In the genomic region with DNA sequence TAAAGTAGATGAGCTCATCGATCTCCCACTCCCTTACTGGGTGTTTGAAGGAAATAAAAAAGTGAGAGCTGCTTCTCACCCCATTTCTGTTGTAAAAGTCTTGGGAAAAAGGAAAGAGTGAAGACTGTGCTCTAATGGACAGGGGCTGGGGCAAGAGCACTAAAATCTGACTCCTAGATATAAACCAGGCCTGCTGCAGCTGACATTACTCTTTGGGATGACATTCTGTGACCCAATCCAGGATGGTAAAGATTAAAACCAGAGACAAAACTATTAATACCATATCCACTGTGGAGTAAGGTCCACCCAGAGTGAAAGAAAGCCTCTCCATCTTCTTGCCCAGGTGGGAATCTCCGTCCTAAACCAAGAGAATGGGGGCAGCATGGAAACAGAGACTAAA, we compare ENCODE assay signal across 27 cellular contexts. TPM values are rescaled to one million over a fixed set of nuclear protein-coding genes. Genes with fewer than 3 reads are reported as not detected.
"Had no signal": no experiment of that assay in that cellular context is flagged by ENCODE, and none has a peak within 500 bp of the region (broad histone marks: within the 10 kb centered on the region; RNA-seq: fewer than 3 reads in every experiment).

No MANE protein-coding gene starts in this region.

- H3K27me3 ChIP-seq: colonic mucosa, esophagus muscularis mucosa, foreskin keratinocyte, gastrocnemius medialis, gastroesophageal sphincter had no signal

- H3K36me3 ChIP-seq: colonic mucosa, esophagus muscularis mucosa, esophagus squamous epithelium, gastrocnemius medialis, gastroesophageal sphincter had no signal

- H3K4me3 ChIP-seq: colonic mucosa, coronary artery, dorsolateral prefrontal cortex, esophagus muscularis mucosa, esophagus squamous epithelium, gastrocnemius medialis, gastroesophageal sphincter, heart left ventricle, heart right ventricle had no signal

- DNase-seq: colonic mucosa; cortex of kidney; dermis blood vessel endothelial cell; dorsolateral prefrontal cortex; effector CD4-positive, alpha-beta T cell; effector CD8-positive, alpha-beta T cell; effector memory CD4-positive, alpha-beta T cell; effector memory CD8-positive, alpha-beta T cell; endodermal cell; erythroblast; esophagus squamous epithelium; foreskin fibroblast; foreskin keratinocyte; foreskin melanocyte; gastrocnemius medialis; glutamatergic neuron; head of caudate nucleus; heart left ventricle; heart right ventricle had no signal

- H3K4me1 ChIP-seq: colonic mucosa, esophagus muscularis mucosa, esophagus squamous epithelium, foreskin keratinocyte, gastrocnemius medialis, gastroesophageal sphincter, heart left ventricle, heart right ventricle had no signal

- ATAC-seq: effector memory CD8-positive, alpha-beta T cell; esophagus mucosa; foreskin keratinocyte; gastrocnemius medialis; gastroesophageal sphincter; heart left ventricle; heart right ventricle had no signal

- H3K27ac ChIP-seq: colonic mucosa, coronary artery, dorsolateral prefrontal cortex, epithelial cell of prostate, esophagus muscularis mucosa, esophagus squamous epithelium, foreskin keratinocyte, gastrocnemius medialis, gastroesophageal sphincter, heart left ventricle, heart right ventricle had no signal

- H3K9me3 ChIP-seq: colonic mucosa, esophagus muscularis mucosa, esophagus squamous epithelium, gastrocnemius medialis, gastroesophageal sphincter, heart left ventricle, heart right ventricle had no signal

RNA-seq across cellular contexts. Expression of gene NEUROG2, which starts 20.1 kb away (rescaled TPM):
- polyA plus RNA-seq: endothelial cell of umbilical vein, esophagus, fibroblast of lung, foreskin keratinocyte, heart left ventricle, heart right ventricle had no signal
